Comparison of ENCODE assay signal across 28 cellular contexts in genomic region chr3:135416182-135416581, GRCh38.
"Had no signal": no experiment of that assay in that cellular context is flagged by ENCODE, and none has a peak within 500 bp of the region (broad histone marks: within the 10 kb centered on the region; RNA-seq: fewer than 3 reads in every experiment).

No MANE protein-coding gene starts in this region.

- H3K27ac ChIP-seq: stomach, suprapubic skin, testis, thoracic aorta, thyroid gland, tibial artery, tibial nerve, transverse colon, upper lobe of left lung, upper lobe of right lung, uterus, vagina had no signal

- H3K27me3 ChIP-seq: stomach, suprapubic skin, testis, thyroid gland, tibial artery, tibial nerve, transverse colon, upper lobe of left lung, upper lobe of right lung, uterus, vagina had no signal

- H3K4me1 ChIP-seq: stomach, suprapubic skin, testis, thyroid gland, tibial artery, tibial nerve, transverse colon, upper lobe of left lung, upper lobe of right lung, uterus, vagina had no signal

- H3K27me3 Mint-ChIP-seq: stimulated activated naive B cell treated with anti-CD40 and anti-IgM and Interleukin-4, amounts not matched to agents 10 μg/mL and 1 μg/mL and 100 μg/mL, for 72 hours; stimulated activated naive CD8-positive, alpha-beta T cell treated with anti-CD3 and anti-CD28 coated beads, Interleukin-15, amount 100 ng/mL, for 72 hours; type B pancreatic cell had no signal

- H3K9me3 ChIP-seq: stomach, suprapubic skin, testis, thoracic aorta, thyroid gland, tibial artery, tibial nerve, transverse colon, upper lobe of left lung, upper lobe of right lung, uterus, vagina had no signal

- H3K36me3 Mint-ChIP-seq: stimulated activated effector memory CD8-positive, alpha-beta T cell treated with anti-CD3 and anti-CD28 coated beads, Interleukin-12 subunit alpha, Interleukin-12 subunit beta, amount 100 ng/mL, for 72 hours; stimulated activated naive B cell treated with anti-CD40 and anti-IgM and Interleukin-4, amounts not matched to agents 10 μg/mL and 1 μg/mL and 100 μg/mL, for 72 hours; type B pancreatic cell had no signal

- H3K27ac Mint-ChIP-seq: stimulated activated effector memory CD8-positive, alpha-beta T cell treated with anti-CD3 and anti-CD28 coated beads, Interleukin-12 subunit alpha, Interleukin-12 subunit beta, amount 100 ng/mL, for 72 hours; stimulated activated naive B cell treated with anti-CD40 and anti-IgM and Interleukin-4, amounts not matched to agents 10 μg/mL and 1 μg/mL and 100 μg/mL, for 72 hours; stimulated activated naive CD8-positive, alpha-beta T cell treated with anti-CD3 and anti-CD28 coated beads, Interleukin-15, amount 100 ng/mL, for 72 hours; stimulated activated naive CD8-positive, alpha-beta T cell treated with anti-CD3 and anti-CD28 coated beads, Interleukin-15, Interleukin-2, amounts not matched to agents 100 ng/mL and 50 ng/mL, for 24 hours; type B pancreatic cell had no signal

- H3K4me3 ChIP-seq: stomach, suprapubic skin, testis, thoracic aorta, thyroid gland, tibial artery, tibial nerve, transverse colon, upper lobe of left lung, upper lobe of right lung, uterus, vagina had no signal

- DNase-seq: stimulated activated CD4-positive, alpha-beta T cell treated with anti-CD3 and anti-CD28 coated beads, Interleukin-2, amount 100 ng/mL, for 48 hours; stimulated activated CD4-positive, alpha-beta T cell treated with anti-CD3 and anti-CD28 coated beads, Interleukin-4, amount 100 ng/mL, for 1 hour; stimulated activated CD4-positive, alpha-beta T cell treated with anti-CD3 and anti-CD28 coated beads, Interleukin-4, amount 100 ng/mL, for 24 hours; stimulated activated CD4-positive, alpha-beta T cell treated with anti-CD3 and anti-CD28 coated beads, Interleukin-4, amount 100 ng/mL, for 4 hours; stimulated activated CD8-positive, alpha-beta memory T cell treated with anti-CD3 and anti-CD28 coated beads, Interleukin-4, amount 100 ng/mL, for 48 hours; stimulated activated naive B cell treated with anti-CD40 and anti-IgM and Interleukin-4, amounts not matched to agents 10 μg/mL and 1 μg/mL and 100 μg/mL, for 72 hours; stimulated activated naive CD4-positive, alpha-beta T cell; stimulated activated naive CD4-positive, alpha-beta T cell treated with Interleukin-2 at 50 U/mL for 16 hours; stimulated activated naive CD8-positive, alpha-beta T cell treated with anti-CD3 and anti-CD28 coated beads, Interleukin-15, amount 100 ng/mL, for 72 hours; stimulated activated naive CD8-positive, alpha-beta T cell treated with anti-CD3 and anti-CD28 coated beads, Interleukin-15, Interleukin-2, amounts not matched to agents 100 U/mL and 50 U/mL, for 24 hours; stomach; substantia nigra; testis; thyroid gland; tibial artery; transverse colon; trophoblast cell; upper lobe of left lung; upper lobe of right lung; uterus had no signal

- H3K9me3 Mint-ChIP-seq: stimulated activated naive CD8-positive, alpha-beta T cell treated with anti-CD3 and anti-CD28 coated beads, Interleukin-15, amount 100 ng/mL, for 72 hours; stimulated activated naive CD8-positive, alpha-beta T cell treated with anti-CD3 and anti-CD28 coated beads, Interleukin-15, Interleukin-2, amounts not matched to agents 100 ng/mL and 50 ng/mL, for 24 hours; type B pancreatic cell had no signal

- ATAC-seq: stimulated activated effector memory CD8-positive, alpha-beta T cell treated with anti-CD3 and anti-CD28 coated beads, Interleukin-12 subunit alpha, Interleukin-12 subunit beta, amount 100 ng/mL, for 72 hours; stimulated activated naive B cell treated with anti-CD40 and anti-IgM and Interleukin-4, amounts not matched to agents 10 μg/mL and 1 μg/mL and 100 μg/mL, for 72 hours; stimulated activated naive CD8-positive, alpha-beta T cell treated with anti-CD3 and anti-CD28 coated beads, Interleukin-15, amount 100 ng/mL, for 72 hours; stimulated activated naive CD8-positive, alpha-beta T cell treated with anti-CD3 and anti-CD28 coated beads, Interleukin-15, Interleukin-2, amounts not matched to agents 100 U/mL and 50 U/mL, for 24 hours; upper lobe of right lung had no signal

- FAIRE-seq: urothelium cell line had no signal

- H3K4me3 Mint-ChIP-seq: stimulated activated effector memory CD8-positive, alpha-beta T cell treated with anti-CD3 and anti-CD28 coated beads, Interleukin-12 subunit alpha, Interleukin-12 subunit beta, amount 100 ng/mL, for 72 hours; stimulated activated naive B cell treated with anti-CD40 and anti-IgM and Interleukin-4, amounts not matched to agents 10 μg/mL and 1 μg/mL and 100 μg/mL, for 72 hours; stimulated activated naive CD8-positive, alpha-beta T cell treated with anti-CD3 and anti-CD28 coated beads, Interleukin-15, amount 100 ng/mL, for 72 hours; stimulated activated naive CD8-positive, alpha-beta T cell treated with anti-CD3 and anti-CD28 coated beads, Interleukin-15, Interleukin-2, amounts not matched to agents 100 ng/mL and 50 ng/mL, for 24 hours; type B pancreatic cell had no signal

- H3K36me3 ChIP-seq: stomach, suprapubic skin, thoracic aorta, thyroid gland, tibial artery, tibial nerve, transverse colon, upper lobe of left lung, upper lobe of right lung, uterus, vagina had no signal

- H3K4me1 Mint-ChIP-seq: stimulated activated effector memory CD8-positive, alpha-beta T cell treated with anti-CD3 and anti-CD28 coated beads, Interleukin-12 subunit alpha, Interleukin-12 subunit beta, amount 100 ng/mL, for 72 hours; stimulated activated naive B cell treated with anti-CD40 and anti-IgM and Interleukin-4, amounts not matched to agents 10 μg/mL and 1 μg/mL and 100 μg/mL, for 72 hours; stimulated activated naive CD8-positive, alpha-beta T cell treated with anti-CD3 and anti-CD28 coated beads, Interleukin-15, amount 100 ng/mL, for 72 hours had no signal
